Comparison of ENCODE assay signal across 1 cellular context in the genomic region with DNA sequence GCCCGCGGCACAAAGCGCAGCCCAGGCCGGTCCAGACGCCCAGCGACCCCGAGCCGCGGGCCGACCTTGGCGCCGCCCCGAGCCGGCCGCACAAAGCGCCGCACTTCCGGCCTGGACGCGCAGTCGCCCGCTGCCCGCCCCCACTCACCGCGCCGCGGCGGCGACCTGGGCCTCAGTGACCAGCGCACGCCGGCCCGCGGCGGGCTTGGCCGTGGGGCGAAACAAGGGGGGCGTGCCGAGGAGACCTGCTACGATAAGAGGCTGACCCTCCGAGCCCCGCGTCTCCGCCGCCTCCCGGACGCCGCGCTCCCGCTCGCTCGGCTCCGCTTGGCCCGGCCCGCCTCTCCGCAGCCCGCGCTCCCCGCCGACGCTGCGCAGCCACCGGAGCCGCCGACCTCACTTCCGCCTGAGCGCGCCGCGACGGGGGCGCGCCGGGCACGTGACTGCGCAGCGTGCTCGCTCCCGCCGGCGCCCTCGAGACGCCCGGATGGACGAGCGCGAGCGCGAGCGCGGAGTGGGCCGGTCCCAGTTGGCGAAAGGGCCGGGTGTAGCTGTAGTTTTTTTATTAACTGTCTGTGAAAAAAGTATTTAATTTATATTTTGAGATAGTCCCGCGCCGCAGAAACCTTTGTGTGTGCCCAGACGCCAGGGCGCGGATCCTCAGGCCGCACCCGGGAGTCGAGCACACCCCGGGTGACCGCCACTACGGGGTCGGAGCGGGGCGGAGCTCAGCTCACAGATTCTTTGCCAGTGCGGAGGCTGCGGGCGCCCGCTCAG.
TF ChIP-seq lines count a peak whose summit lies in the region.

A gene with protein sequence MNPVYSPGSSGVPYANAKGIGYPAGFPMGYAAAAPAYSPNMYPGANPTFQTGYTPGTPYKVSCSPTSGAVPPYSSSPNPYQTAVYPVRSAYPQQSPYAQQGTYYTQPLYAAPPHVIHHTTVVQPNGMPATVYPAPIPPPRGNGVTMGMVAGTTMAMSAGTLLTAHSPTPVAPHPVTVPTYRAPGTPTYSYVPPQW (minus strand): TSS at position 395 of the 777 bp plus-strand sequence. CDS start 10,814 bp downstream, outside the sequence.

TF ChIP-seq in K562, 482 proteins besides CTCF, POLR2A, EP300 and RAD21 (continued from another document and continues in another):
- TF ChIP-seq HMG20B (CRISPR knock-in tag; IDR thresholded peaks at IDR 0.05), result no peak
- TF ChIP-seq U2AF2 (optimal IDR thresholded peaks at IDR 0.05; ENCODE audit: low read depth, low read length), result no peak
- TF ChIP-seq, protein P1, sequence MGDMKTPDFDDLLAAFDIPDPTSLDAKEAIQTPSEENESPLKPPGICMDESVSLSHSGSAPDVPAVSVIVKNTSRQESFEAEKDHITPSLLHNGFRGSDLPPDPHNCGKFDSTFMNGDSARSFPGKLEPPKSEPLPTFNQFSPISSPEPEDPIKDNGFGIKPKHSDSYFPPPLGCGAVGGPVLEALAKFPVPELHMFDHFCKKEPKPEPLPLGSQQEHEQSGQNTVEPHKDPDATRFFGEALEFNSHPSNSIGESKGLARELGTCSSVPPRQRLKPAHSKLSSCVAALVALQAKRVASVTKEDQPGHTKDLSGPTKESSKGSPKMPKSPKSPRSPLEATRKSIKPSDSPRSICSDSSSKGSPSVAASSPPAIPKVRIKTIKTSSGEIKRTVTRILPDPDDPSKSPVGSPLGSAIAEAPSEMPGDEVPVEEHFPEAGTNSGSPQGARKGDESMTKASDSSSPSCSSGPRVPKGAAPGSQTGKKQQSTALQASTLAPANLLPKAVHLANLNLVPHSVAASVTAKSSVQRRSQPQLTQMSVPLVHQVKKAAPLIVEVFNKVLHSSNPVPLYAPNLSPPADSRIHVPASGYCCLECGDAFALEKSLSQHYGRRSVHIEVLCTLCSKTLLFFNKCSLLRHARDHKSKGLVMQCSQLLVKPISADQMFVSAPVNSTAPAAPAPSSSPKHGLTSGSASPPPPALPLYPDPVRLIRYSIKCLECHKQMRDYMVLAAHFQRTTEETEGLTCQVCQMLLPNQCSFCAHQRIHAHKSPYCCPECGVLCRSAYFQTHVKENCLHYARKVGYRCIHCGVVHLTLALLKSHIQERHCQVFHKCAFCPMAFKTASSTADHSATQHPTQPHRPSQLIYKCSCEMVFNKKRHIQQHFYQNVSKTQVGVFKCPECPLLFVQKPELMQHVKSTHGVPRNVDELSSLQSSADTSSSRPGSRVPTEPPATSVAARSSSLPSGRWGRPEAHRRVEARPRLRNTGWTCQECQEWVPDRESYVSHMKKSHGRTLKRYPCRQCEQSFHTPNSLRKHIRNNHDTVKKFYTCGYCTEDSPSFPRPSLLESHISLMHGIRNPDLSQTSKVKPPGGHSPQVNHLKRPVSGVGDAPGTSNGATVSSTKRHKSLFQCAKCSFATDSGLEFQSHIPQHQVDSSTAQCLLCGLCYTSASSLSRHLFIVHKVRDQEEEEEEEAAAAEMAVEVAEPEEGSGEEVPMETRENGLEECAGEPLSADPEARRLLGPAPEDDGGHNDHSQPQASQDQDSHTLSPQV (IDR thresholded peaks at IDR 0.05), result peak; percentile 65; the same call in 1 of the 2 replicates
- TF ChIP-seq ZNF764 (CRISPR knock-in tag; IDR thresholded peaks at IDR 0.05; ENCODE audit: low read depth), result no peak
- TF ChIP-seq PTRF (tag; IDR thresholded peaks at IDR 0.05), result no peak
- TF ChIP-seq SOX6 (IDR thresholded peaks at IDR 0.05), result peak; percentile 57; the same call in 1 of the 2 replicates
- TF ChIP-seq PHB (CRISPR knock-in tag; IDR thresholded peaks at IDR 0.05), result no peak
- TF ChIP-seq POLR2AphosphoS2 (IDR thresholded peaks at IDR 0.05; ENCODE audit: low read length), result no peak
- TF ChIP-seq ZNF830 (CRISPR knock-in tag; IDR thresholded peaks at IDR 0.05), result no peak
- TF ChIP-seq PHF21A (IDR thresholded peaks at IDR 0.05; ENCODE audit: borderline replicate concordance, low read depth), result no peak
- peak; percentile 63; the same call in 1 of the 2 replicates for TF ChIP-seq MBD2 (IDR thresholded peaks at IDR 0.05; ENCODE audit: borderline replicate concordance, low read depth)
- TF ChIP-seq, protein P2, sequence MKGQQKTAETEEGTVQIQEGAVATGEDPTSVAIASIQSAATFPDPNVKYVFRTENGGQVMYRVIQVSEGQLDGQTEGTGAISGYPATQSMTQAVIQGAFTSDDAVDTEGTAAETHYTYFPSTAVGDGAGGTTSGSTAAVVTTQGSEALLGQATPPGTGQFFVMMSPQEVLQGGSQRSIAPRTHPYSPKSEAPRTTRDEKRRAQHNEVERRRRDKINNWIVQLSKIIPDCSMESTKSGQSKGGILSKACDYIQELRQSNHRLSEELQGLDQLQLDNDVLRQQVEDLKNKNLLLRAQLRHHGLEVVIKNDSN (CRISPR knock-in tag; IDR thresholded peaks at IDR 0.05), result peak; percentile 89
- TF ChIP-seq RUNX1 (IDR thresholded peaks at IDR 0.05; ENCODE audit: low read depth), result no peak
- TF ChIP-seq, protein P3, sequence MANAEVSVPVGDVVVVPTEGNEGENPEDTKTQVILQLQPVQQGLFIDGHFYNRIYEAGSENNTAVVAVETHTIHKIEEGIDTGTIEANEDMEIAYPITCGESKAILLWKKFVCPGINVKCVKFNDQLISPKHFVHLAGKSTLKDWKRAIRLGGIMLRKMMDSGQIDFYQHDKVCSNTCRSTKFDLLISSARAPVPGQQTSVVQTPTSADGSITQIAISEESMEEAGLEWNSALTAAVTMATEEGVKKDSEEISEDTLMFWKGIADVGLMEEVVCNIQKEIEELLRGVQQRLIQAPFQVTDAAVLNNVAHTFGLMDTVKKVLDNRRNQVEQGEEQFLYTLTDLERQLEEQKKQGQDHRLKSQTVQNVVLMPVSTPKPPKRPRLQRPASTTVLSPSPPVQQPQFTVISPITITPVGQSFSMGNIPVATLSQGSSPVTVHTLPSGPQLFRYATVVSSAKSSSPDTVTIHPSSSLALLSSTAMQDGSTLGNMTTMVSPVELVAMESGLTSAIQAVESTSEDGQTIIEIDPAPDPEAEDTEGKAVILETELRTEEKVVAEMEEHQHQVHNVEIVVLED (CRISPR knock-in tag; IDR thresholded peaks at IDR 0.05), result peak; percentile 99
- no peak for TF ChIP-seq ZNF354B (CRISPR knock-in tag; IDR thresholded peaks at IDR 0.05)
- TF ChIP-seq, protein P4, sequence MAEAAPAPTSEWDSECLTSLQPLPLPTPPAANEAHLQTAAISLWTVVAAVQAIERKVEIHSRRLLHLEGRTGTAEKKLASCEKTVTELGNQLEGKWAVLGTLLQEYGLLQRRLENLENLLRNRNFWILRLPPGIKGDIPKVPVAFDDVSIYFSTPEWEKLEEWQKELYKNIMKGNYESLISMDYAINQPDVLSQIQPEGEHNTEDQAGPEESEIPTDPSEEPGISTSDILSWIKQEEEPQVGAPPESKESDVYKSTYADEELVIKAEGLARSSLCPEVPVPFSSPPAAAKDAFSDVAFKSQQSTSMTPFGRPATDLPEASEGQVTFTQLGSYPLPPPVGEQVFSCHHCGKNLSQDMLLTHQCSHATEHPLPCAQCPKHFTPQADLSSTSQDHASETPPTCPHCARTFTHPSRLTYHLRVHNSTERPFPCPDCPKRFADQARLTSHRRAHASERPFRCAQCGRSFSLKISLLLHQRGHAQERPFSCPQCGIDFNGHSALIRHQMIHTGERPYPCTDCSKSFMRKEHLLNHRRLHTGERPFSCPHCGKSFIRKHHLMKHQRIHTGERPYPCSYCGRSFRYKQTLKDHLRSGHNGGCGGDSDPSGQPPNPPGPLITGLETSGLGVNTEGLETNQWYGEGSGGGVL (CRISPR knock-in tag; IDR thresholded peaks at IDR 0.05), result no peak
- TF ChIP-seq, protein P5, sequence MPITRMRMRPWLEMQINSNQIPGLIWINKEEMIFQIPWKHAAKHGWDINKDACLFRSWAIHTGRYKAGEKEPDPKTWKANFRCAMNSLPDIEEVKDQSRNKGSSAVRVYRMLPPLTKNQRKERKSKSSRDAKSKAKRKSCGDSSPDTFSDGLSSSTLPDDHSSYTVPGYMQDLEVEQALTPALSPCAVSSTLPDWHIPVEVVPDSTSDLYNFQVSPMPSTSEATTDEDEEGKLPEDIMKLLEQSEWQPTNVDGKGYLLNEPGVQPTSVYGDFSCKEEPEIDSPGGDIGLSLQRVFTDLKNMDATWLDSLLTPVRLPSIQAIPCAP (CRISPR knock-in tag; IDR thresholded peaks at IDR 0.05; ENCODE audit: borderline replicate concordance), result no peak
- TF ChIP-seq, protein P6, sequence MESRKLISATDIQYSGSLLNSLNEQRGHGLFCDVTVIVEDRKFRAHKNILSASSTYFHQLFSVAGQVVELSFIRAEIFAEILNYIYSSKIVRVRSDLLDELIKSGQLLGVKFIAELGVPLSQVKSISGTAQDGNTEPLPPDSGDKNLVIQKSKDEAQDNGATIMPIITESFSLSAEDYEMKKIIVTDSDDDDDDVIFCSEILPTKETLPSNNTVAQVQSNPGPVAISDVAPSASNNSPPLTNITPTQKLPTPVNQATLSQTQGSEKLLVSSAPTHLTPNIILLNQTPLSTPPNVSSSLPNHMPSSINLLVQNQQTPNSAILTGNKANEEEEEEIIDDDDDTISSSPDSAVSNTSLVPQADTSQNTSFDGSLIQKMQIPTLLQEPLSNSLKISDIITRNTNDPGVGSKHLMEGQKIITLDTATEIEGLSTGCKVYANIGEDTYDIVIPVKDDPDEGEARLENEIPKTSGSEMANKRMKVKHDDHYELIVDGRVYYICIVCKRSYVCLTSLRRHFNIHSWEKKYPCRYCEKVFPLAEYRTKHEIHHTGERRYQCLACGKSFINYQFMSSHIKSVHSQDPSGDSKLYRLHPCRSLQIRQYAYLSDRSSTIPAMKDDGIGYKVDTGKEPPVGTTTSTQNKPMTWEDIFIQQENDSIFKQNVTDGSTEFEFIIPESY (CRISPR knock-in tag; IDR thresholded peaks at IDR 0.05), result no peak
- TF ChIP-seq FIP1L1 (IDR thresholded peaks at IDR 0.05; ENCODE audit: low read depth, low read length, poor library complexity, severe bottlenecking), result no peak
- no peak for TF ChIP-seq NBN (IDR thresholded peaks at IDR 0.05; ENCODE audit: low read depth)
- no peak for TF ChIP-seq POU5F1 (IDR thresholded peaks at IDR 0.05; ENCODE audit: borderline replicate concordance, low read depth, low read length, partially characterized antibody)
- TF ChIP-seq ZNF384 (IDR thresholded peaks at IDR 0.05; ENCODE audit: low read depth, low read length), result no peak
- TF ChIP-seq, protein P7, sequence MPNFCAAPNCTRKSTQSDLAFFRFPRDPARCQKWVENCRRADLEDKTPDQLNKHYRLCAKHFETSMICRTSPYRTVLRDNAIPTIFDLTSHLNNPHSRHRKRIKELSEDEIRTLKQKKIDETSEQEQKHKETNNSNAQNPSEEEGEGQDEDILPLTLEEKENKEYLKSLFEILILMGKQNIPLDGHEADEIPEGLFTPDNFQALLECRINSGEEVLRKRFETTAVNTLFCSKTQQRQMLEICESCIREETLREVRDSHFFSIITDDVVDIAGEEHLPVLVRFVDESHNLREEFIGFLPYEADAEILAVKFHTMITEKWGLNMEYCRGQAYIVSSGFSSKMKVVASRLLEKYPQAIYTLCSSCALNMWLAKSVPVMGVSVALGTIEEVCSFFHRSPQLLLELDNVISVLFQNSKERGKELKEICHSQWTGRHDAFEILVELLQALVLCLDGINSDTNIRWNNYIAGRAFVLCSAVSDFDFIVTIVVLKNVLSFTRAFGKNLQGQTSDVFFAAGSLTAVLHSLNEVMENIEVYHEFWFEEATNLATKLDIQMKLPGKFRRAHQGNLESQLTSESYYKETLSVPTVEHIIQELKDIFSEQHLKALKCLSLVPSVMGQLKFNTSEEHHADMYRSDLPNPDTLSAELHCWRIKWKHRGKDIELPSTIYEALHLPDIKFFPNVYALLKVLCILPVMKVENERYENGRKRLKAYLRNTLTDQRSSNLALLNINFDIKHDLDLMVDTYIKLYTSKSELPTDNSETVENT (CRISPR knock-in tag; IDR thresholded peaks at IDR 0.05), result peak; percentile 86
- TF ChIP-seq ZNF12 (CRISPR knock-in tag; IDR thresholded peaks at IDR 0.05), result 0 out of 2 replicates have a peak, but pooled peaks have one; percentile 51
- TF ChIP-seq PML (IDR thresholded peaks at IDR 0.05; ENCODE audit: low read length), result peak; percentile 82; the same call in 1 of the 2 replicates
- TF ChIP-seq SMARCE1 (IDR thresholded peaks at IDR 0.05), result no peak
- TF ChIP-seq, protein P8, sequence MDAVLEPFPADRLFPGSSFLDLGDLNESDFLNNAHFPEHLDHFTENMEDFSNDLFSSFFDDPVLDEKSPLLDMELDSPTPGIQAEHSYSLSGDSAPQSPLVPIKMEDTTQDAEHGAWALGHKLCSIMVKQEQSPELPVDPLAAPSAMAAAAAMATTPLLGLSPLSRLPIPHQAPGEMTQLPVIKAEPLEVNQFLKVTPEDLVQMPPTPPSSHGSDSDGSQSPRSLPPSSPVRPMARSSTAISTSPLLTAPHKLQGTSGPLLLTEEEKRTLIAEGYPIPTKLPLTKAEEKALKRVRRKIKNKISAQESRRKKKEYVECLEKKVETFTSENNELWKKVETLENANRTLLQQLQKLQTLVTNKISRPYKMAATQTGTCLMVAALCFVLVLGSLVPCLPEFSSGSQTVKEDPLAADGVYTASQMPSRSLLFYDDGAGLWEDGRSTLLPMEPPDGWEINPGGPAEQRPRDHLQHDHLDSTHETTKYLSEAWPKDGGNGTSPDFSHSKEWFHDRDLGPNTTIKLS (IDR thresholded peaks at IDR 0.05; ENCODE audit: borderline replicate concordance, low read depth), result peak; percentile 87; the same call in 1 of the 2 replicates
- TF ChIP-seq PRPF4 (IDR thresholded peaks at IDR 0.05; ENCODE audit: insufficient read depth, low read depth, low read length, poor library complexity, severe bottlenecking), result no peak
- TF ChIP-seq, protein P9, sequence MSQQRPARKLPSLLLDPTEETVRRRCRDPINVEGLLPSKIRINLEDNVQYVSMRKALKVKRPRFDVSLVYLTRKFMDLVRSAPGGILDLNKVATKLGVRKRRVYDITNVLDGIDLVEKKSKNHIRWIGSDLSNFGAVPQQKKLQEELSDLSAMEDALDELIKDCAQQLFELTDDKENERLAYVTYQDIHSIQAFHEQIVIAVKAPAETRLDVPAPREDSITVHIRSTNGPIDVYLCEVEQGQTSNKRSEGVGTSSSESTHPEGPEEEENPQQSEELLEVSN (IDR thresholded peaks at IDR 0.05; ENCODE audit: borderline replicate concordance in 1 of 2, extremely low read depth in 1 of 2, insufficient read depth in 1 of 2, insufficient read length in 1 of 2, low read depth in 1 of 2, low read length in 1 of 2, poor library complexity in 1 of 2, severe bottlenecking in 1 of 2), result peak; percentile 31 to 55
- TF ChIP-seq ZNF668 (CRISPR knock-in tag; IDR thresholded peaks at IDR 0.05), result no peak
- TF ChIP-seq, protein P10, sequence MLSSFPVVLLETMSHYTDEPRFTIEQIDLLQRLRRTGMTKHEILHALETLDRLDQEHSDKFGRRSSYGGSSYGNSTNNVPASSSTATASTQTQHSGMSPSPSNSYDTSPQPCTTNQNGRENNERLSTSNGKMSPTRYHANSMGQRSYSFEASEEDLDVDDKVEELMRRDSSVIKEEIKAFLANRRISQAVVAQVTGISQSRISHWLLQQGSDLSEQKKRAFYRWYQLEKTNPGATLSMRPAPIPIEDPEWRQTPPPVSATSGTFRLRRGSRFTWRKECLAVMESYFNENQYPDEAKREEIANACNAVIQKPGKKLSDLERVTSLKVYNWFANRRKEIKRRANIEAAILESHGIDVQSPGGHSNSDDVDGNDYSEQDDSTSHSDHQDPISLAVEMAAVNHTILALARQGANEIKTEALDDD (IDR thresholded peaks at IDR 0.05), result no peak
- no peak for TF ChIP-seq PCBP2 (IDR thresholded peaks at IDR 0.05; ENCODE audit: low read depth, low read length, poor library complexity, severe bottlenecking)
- no peak for TF ChIP-seq NR4A1 (CRISPR knock-in tag; IDR thresholded peaks at IDR 0.05)
- TF ChIP-seq NR4A1 (tag; IDR thresholded peaks at IDR 0.05), result no peak
- no peak for TF ChIP-seq CHD4 (IDR thresholded peaks at IDR 0.05; ENCODE audit: insufficient read depth, insufficient replicate concordance, low read depth, low read length, poor library complexity, severe bottlenecking)
- TF ChIP-seq MCM2 (IDR thresholded peaks at IDR 0.05; ENCODE audit: low read depth), result no peak
- TF ChIP-seq GATAD2B (IDR thresholded peaks at IDR 0.05; ENCODE audit: borderline replicate concordance), result peak; percentile 96
- no peak for TF ChIP-seq LCOR (CRISPR knock-in tag; IDR thresholded peaks at IDR 0.05)
- no peak for TF ChIP-seq ZNF347 (CRISPR knock-in tag; IDR thresholded peaks at IDR 0.05; ENCODE audit: low read depth)
- no peak for TF ChIP-seq ZEB2 (IDR thresholded peaks at IDR 0.05)
